Comparison of ENCODE assay signal across 9 cellular contexts in genomic region chr1:20100632-20101355, GRCh38. TPM values are rescaled to one million over a fixed set of nuclear protein-coding genes. Genes with fewer than 3 reads are reported as not detected.
DNase-seq lines count a peak whose midpoint lies in the region; ATAC-seq, FAIRE-seq and TF ChIP-seq lines count a peak whose summit lies in the region.
"Had no signal": no experiment of that assay in that cellular context is flagged by ENCODE, and none has a peak within 500 bp of the region (broad histone marks: within the 10 kb centered on the region; RNA-seq: fewer than 3 reads in every experiment).

No MANE protein-coding gene starts in this region.

- DNase-seq in GM23248 = peak; percentile 84
- DNase-seq in NOMO-1 treated with dmso at 0.1 percent for 144 hours (lab: John Stamatoyannopoulos, UW; ENCODE audit: unreplicated experiment) = peak; percentile 44
- DNase-seq in amniotic epithelial cell (ENCODE audit: low read depth) = peak; percentile 55
- peak in 2 of 3 donors; percentile 71 to 78 for DNase-seq in right cardiac atrium
- DNase-seq in small intestine = peak; percentile 47
- no peak for DNase-seq in T-helper 9 cell

- intact Hi-C loops in right cardiac atrium (cut with DNase I) = loop anchor here (5.0 to 10.0 kb wide), 4 partner anchors 47 to 97 kb away; no protein-coding TSS in a partner anchor

- H4K20me1 ChIP-seq in GM23248 (ENCODE audit: insufficient read depth) = no peaks in the 10 kb centered on the region

- TF ChIP-seq CTCF in C4-2B (conservative IDR thresholded peaks at IDR 0.05) = peak; percentile 73

- no peaks in the 10 kb centered on the region for H3K9me2 ChIP-seq in GM23248 (ENCODE audit: insufficient read depth)

- WGBS in GM23248 (ENCODE audit: low coverage in 1 of 2, low lambda C conversion rate in 2 of 2, missing lambda C conversion rate in 2 of 2), 2 experiments = 39 to 40% methylated on average over 13 to 14 of the region's 14 CpGs
- WGBS in right cardiac atrium = 37% methylated on average over 14 of the region's 14 CpGs
- 36 to 42% (median 39%) methylated on average over 13 to 14 of the region's 14 CpGs for WGBS in small intestine, 3 donors

- H3K4me1 ChIP-seq in GM23248 (ENCODE audit: insufficient read depth) = peaks cover 16% of the 10 kb centered on the region
- H3K4me1 ChIP-seq in right cardiac atrium (ENCODE audit: control insufficient read depth, insufficient read depth, low read length) = no peaks in the 10 kb centered on the region
- no peaks in the 10 kb centered on the region for H3K4me1 ChIP-seq in small intestine (ENCODE audit: control insufficient read depth in 2 of 2, insufficient read depth in 1 of 2, low read depth in 1 of 2, low read length in 1 of 2)

- no peak overlapping the region for H2AFZ ChIP-seq in GM23248

- H3K27ac ChIP-seq in C4-2B (no peak overlapping the region), GM23248 (no peak overlapping the region), right cardiac atrium (ENCODE audit: low read length) (no peak overlapping the region), small intestine (ENCODE audit: low read depth in 1 of 2, low read length in 1 of 2) (no peak overlapping the region)

- no peak overlapping the region for H3K4me2 ChIP-seq in GM23248 (ENCODE audit: unreplicated experiment)

- H3K79me2 ChIP-seq in GM23248 (ENCODE audit: insufficient read depth) = no peaks in the 10 kb centered on the region

- peak; percentile 77 to 82 for ATAC-seq in right cardiac atrium
- no peak for ATAC-seq in HG03520 (IDR thresholded peaks at IDR 0.05; ENCODE audit: unreplicated experiment)

- no peak for FAIRE-seq in small intestine (lab: Jason Lieb, UNC)

- H3K9ac ChIP-seq in GM23248 = no peak overlapping the region

- H3K27me3 ChIP-seq in GM23248 (replicated peaks; ENCODE audit: insufficient read depth) = no peaks in the 10 kb centered on the region
- no peaks in the 10 kb centered on the region for H3K27me3 ChIP-seq in right cardiac atrium (ENCODE audit: control insufficient read depth, insufficient read depth)
- no peaks in the 10 kb centered on the region for H3K27me3 ChIP-seq in small intestine (ENCODE audit: control insufficient read depth in 2 of 2, insufficient read depth in 2 of 2, low read length in 2 of 2)

- in situ Hi-C loops in GM23248 (cut with MboI) = no loop called here

- H3K36me3 ChIP-seq in GM23248 (ENCODE audit: low read depth) = no peaks in the 10 kb centered on the region
- no peaks in the 10 kb centered on the region for H3K36me3 ChIP-seq in small intestine (ENCODE audit: control insufficient read depth in 2 of 2, insufficient read depth in 2 of 2, low read length in 2 of 2)

- peaks cover 10% of the 10 kb centered on the region; the same call in 1 of the 2 replicates for H3F3A ChIP-seq in GM23248 (ENCODE audit: insufficient read depth)

- H3K9me3 ChIP-seq in GM23248 (ENCODE audit: low read depth) (no peaks in the 10 kb centered on the region), right cardiac atrium (ENCODE audit: control insufficient read depth, low read length) (no peaks in the 10 kb centered on the region), small intestine (ENCODE audit: control insufficient read depth, low read depth) (no peaks in the 10 kb centered on the region)

- H3K4me3 ChIP-seq in GM23248 (no peak overlapping the region), right cardiac atrium (ENCODE audit: low read length) (no peak overlapping the region), small intestine (ENCODE audit: low read depth in 1 of 2, low read length in 2 of 2) (no peak overlapping the region)

RNA-seq across cellular contexts. Expression of gene PLA2G2D, which starts 18.5 kb away (rescaled TPM):
- not detected in 2 replicates for total RNA-seq in GM23248 (2014; rRNA removed; shearing (Covaris generic))
- polyA plus RNA-seq in GM23248 (2016; fragmentation: Nextera tagmentation; extraction: Ambion mirVana) = not detected in 2 replicates
- total RNA-seq in right cardiac atrium = not detected
- not detected for polyA plus RNA-seq in right cardiac atrium
- polyA plus RNA-seq in small intestine = under 1 TPM in 1 of 3 donors, not detected in 2; 0.40 TPM
- polyA plus RNA-seq: immature natural killer cell had no signal

RNA-seq across cellular contexts. Expression of gene PLA2G5, which starts 30.8 kb away (rescaled TPM):
- total RNA-seq in GM23248 (2014; rRNA removed; shearing (Covaris generic)) = not detected in 2 replicates
- 0.16 and 0.33 TPM in 2 replicates for polyA plus RNA-seq in GM23248 (2016; fragmentation: Nextera tagmentation; extraction: Ambion mirVana)
- total RNA-seq in right cardiac atrium = 100 to 1,000 TPM in 2 of 4 donors, 10 to 100 TPM in 2; 91.6 to 122 (median 101) TPM
- 165 TPM for polyA plus RNA-seq in right cardiac atrium
- polyA plus RNA-seq in small intestine = 1 to 10 TPM in 2 of 3 donors, not detected in 1; 1.4 to 2.9 TPM
- polyA plus RNA-seq: immature natural killer cell had no signal

RNA-seq across cellular contexts. Expression of gene PLA2G2F, which starts 38.3 kb away (rescaled TPM):
- not detected in 2 replicates for total RNA-seq in GM23248 (2014; rRNA removed; shearing (Covaris generic))
- not detected in 2 replicates for polyA plus RNA-seq in GM23248 (2016; fragmentation: Nextera tagmentation; extraction: Ambion mirVana)
- not detected for total RNA-seq in right cardiac atrium
- not detected for polyA plus RNA-seq in right cardiac atrium
- polyA plus RNA-seq in small intestine = under 1 TPM in 1 of 3 donors, not detected in 2; 0.01 TPM
- polyA plus RNA-seq: immature natural killer cell had no signal

Comparison
In these comparisons a context has a peak if more than half of its experiments do, and no peak if none do; other contexts are left out.
1. RNA of gene PLA2G5, which starts 30.8 kb away (polyA plus RNA-seq): 165 TPM in right cardiac atrium (single experiment); 1.4 to 2.9 TPM in small intestine and 0.16 to 0.33 TPM in GM23248; every median in the first group is over 10 times any median in the second.